ENCODE assay signal across 8 cellular contexts in the genomic region with DNA sequence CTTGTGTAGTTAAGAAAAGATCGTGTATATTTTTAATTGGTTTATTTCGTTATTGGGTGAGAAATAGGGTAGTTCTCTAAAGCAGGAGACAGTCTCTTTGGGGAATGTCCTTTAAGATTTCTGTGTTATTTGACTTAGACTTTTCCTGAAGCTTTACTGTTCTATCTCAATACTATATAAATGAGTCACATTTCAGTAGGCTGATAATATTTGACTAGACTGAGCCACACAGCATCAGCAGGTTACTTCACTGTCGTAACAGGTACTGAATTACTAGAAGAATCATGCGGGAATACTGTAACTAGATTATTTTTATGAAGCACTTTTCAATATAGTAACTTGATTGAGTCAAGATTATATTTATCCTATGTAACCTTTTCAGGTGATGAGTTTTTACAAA. TPM values are rescaled to one million over a fixed set of nuclear protein-coding genes. Genes with fewer than 3 reads are reported as not detected.
DNase-seq lines count a peak whose midpoint lies in the region; TF ChIP-seq lines count a peak whose summit lies in the region.

No MANE protein-coding gene starts in this region.

- H3K36me3 ChIP-seq in Loucy (ENCODE audit: insufficient read depth, low read length) = no peaks in the 10 kb centered on the region
- no peaks in the 10 kb centered on the region for H3K36me3 ChIP-seq in colonic mucosa

- no peaks in the 10 kb centered on the region for H3K27me3 Mint-ChIP-seq in Calu3 (ENCODE audit: unreplicated experiment)
- H3K27me3 Mint-ChIP-seq in nephron (ENCODE audit: low read depth) = no peaks in the 10 kb centered on the region

- H3K36me3 Mint-ChIP-seq in Calu3 (ENCODE audit: insufficient read depth, unreplicated experiment) = peaks cover 23% of the 10 kb centered on the region
- H3K36me3 Mint-ChIP-seq in nephron (ENCODE audit: low read depth) = peaks cover 3% of the 10 kb centered on the region

- H3K27ac Mint-ChIP-seq in Calu3 (ENCODE audit: unreplicated experiment) = peak overlapping the region; percentile 60
- peak overlapping the region; percentile 70 to 96 (median 79) for H3K27ac Mint-ChIP-seq in nephron

- H3K27ac ChIP-seq in colonic mucosa = peak overlapping the region; percentile 93

- CTCF ChIA-PET in Calu3 (lab: Charles Lee) = interaction anchor here (1.2 to 2.1 kb wide), 3 partner anchors 15 to 300 kb away, joined by 3 to 9 read pairs (median 9); no protein-coding TSS in a partner anchor

- TSS peak; percentile 45 for BruUV-seq in Calu3 (replicated peaks; lab: Mats Ljungman, UMichigan)

- H3K9ac ChIP-seq in Loucy (ENCODE audit: low read depth, low read length, poor library complexity, severe bottlenecking) = peak overlapping the region; percentile 71
- H3K9ac ChIP-seq in colonic mucosa (ENCODE audit: low read depth in 2 of 2, low read length in 2 of 2) = peak overlapping the region in 1 of 2 donors; percentile 93

- intact Hi-C loops in Calu3 (cut with micrococcal nuclease; ENCODE audit: unreplicated experiment) = loop anchor here (5.0 kb wide), 1 partner anchor 102 kb away; the partner anchor contains the start of gene SDHAF4
- intact Hi-C loops in colonic mucosa (cut with DNase I) = no loop called here

- no peaks in the 10 kb centered on the region; the same call in 1 of the 2 replicates for H3K9me2 ChIP-seq in Loucy (replicated peaks; ENCODE audit: low read depth, low read length)

- no peak overlapping the region for H2AFZ ChIP-seq in Loucy (ENCODE audit: low read length)

- peaks cover 39% of the 10 kb centered on the region for H4K20me1 ChIP-seq in Loucy (ENCODE audit: insufficient read depth, low read length, poor library complexity, severe bottlenecking)

- H3K27me3 ChIP-seq in Loucy (ENCODE audit: insufficient read depth, low read length, poor library complexity, severe bottlenecking) (peaks cover 23% of the 10 kb centered on the region), colonic mucosa (no peaks in the 10 kb centered on the region)

- DNase-seq in Calu3 = no peak
- no peak for DNase-seq in colonic mucosa
- no peak for DNase-seq in stimulated activated CD4-positive, alpha-beta T cell treated with anti-CD3 and anti-CD28 coated beads, Interleukin-4, amount 100 ng/mL, for 1 hour
- DNase-seq in GM10266 (ENCODE audit: extremely low spot score) = no peak
- DNase-seq in NOMO-1 treated with dmso at 0.1 percent for 144 hours (lab: John Stamatoyannopoulos, UW; ENCODE audit: unreplicated experiment) = no peak
- DNase-seq in SW 1271 (lab: John Stamatoyannopoulos, UW) = no peak

- H3K79me2 ChIP-seq in Loucy (ENCODE audit: insufficient read depth, low read length) = peaks cover 58% of the 10 kb centered on the region

- H3K9me3 Mint-ChIP-seq in Calu3 (ENCODE audit: low read depth, unreplicated experiment) (no peaks in the 10 kb centered on the region), nephron (no peaks in the 10 kb centered on the region)

- H3K4me1 Mint-ChIP-seq in Calu3 (ENCODE audit: low read depth, unreplicated experiment) (peaks cover 52% of the 10 kb centered on the region), nephron (peaks cover 51% of the 10 kb centered on the region)

- no peak for TF ChIP-seq CTCF in Calu3 (IDR thresholded peaks at IDR 0.05; ENCODE audit: unreplicated experiment)
- no peak for TF ChIP-seq CTCF in Loucy (conservative IDR thresholded peaks at IDR 0.05; ENCODE audit: low read length)
- TF ChIP-seq CTCF in colonic mucosa (IDR thresholded peaks at IDR 0.05) = no peak
- no peak for TF ChIP-seq CTCF in nephron (IDR thresholded peaks at IDR 0.05; ENCODE audit: unreplicated experiment in 3 of 3)
- TF ChIP-seq CTCF in GM10266 (IDR thresholded peaks at IDR 0.05; ENCODE audit: control insufficient read depth, insufficient read depth, low read depth, missing control alignments) = no peak

- H3F3A ChIP-seq in Loucy (ENCODE audit: low read depth) = no peaks in the 10 kb centered on the region

- no peaks in the 10 kb centered on the region for H3K9me3 ChIP-seq in Loucy (ENCODE audit: insufficient read depth, low read depth, low read length)
- H3K9me3 ChIP-seq in colonic mucosa = no peaks in the 10 kb centered on the region

- H3K4me3 ChIP-seq in Loucy (ENCODE audit: low read length, poor library complexity, severe bottlenecking) (peak overlapping the region; percentile 76), colonic mucosa (peak overlapping the region; percentile 89)

- H3K4me1 ChIP-seq in Loucy (ENCODE audit: insufficient read depth, low read length, poor library complexity, severe bottlenecking) (peaks cover 58% of the 10 kb centered on the region), colonic mucosa (peaks cover 9% of the 10 kb centered on the region)

- H3K4me3 Mint-ChIP-seq in Calu3 (ENCODE audit: low read depth, unreplicated experiment) = peak overlapping the region; percentile 81
- H3K4me3 Mint-ChIP-seq in nephron = peak overlapping the region; percentile 88 to 94 (median 91)

- peak overlapping the region; percentile 99 for H3K4me2 ChIP-seq in Loucy (ENCODE audit: low read depth, low read length, poor library complexity, severe bottlenecking)

RNA-seq across cellular contexts. Expression of gene SMAP1, which starts 1.4 kb away (rescaled TPM):
- total RNA-seq in Calu3 (2022) (34.7 and 35.7 TPM in 2 replicates), colonic mucosa (10 to 100 TPM; 42.3 to 62.8 TPM)
